Comparison of ENCODE assay signal across 28 cellular contexts in genomic region chr18:50069422-50069821, GRCh38.
"Had no signal": no experiment of that assay in that cellular context is flagged by ENCODE, and none has a peak within 500 bp of the region (broad histone marks: within the 10 kb centered on the region; RNA-seq: fewer than 3 reads in every experiment).

No MANE protein-coding gene starts in this region.

- H3K9me3 Mint-ChIP-seq: stimulated activated effector memory CD8-positive, alpha-beta T cell treated with anti-CD3 and anti-CD28 coated beads, Interleukin-12 subunit alpha, Interleukin-12 subunit beta, amount 100 ng/mL, for 72 hours; stimulated activated naive CD8-positive, alpha-beta T cell treated with anti-CD3 and anti-CD28 coated beads, Interleukin-15, amount 100 ng/mL, for 72 hours; stimulated activated naive CD8-positive, alpha-beta T cell treated with anti-CD3 and anti-CD28 coated beads, Interleukin-15, Interleukin-2, amounts not matched to agents 100 ng/mL and 50 ng/mL, for 24 hours; type B pancreatic cell had no signal

- H3K27ac Mint-ChIP-seq: stimulated activated effector memory CD8-positive, alpha-beta T cell treated with anti-CD3 and anti-CD28 coated beads, Interleukin-12 subunit alpha, Interleukin-12 subunit beta, amount 100 ng/mL, for 72 hours; stimulated activated memory B cell treated with anti-CD40 and anti-IgM and Interleukin-4, amounts not matched to agents 10 μg/mL and 1 μg/mL and 100 μg/mL, for 72 hours; stimulated activated naive B cell treated with anti-CD40 and anti-IgM and Interleukin-4, amounts not matched to agents 10 μg/mL and 1 μg/mL and 100 μg/mL, for 72 hours; stimulated activated naive CD8-positive, alpha-beta T cell treated with anti-CD3 and anti-CD28 coated beads, Interleukin-15, amount 100 ng/mL, for 72 hours; stimulated activated naive CD8-positive, alpha-beta T cell treated with anti-CD3 and anti-CD28 coated beads, Interleukin-15, Interleukin-2, amounts not matched to agents 100 ng/mL and 50 ng/mL, for 24 hours; type B pancreatic cell had no signal

- H3K27ac ChIP-seq: stomach, suprapubic skin, testis, thoracic aorta, thyroid gland, tibial artery, tibial nerve, transverse colon, upper lobe of left lung, upper lobe of right lung, uterus, vagina had no signal

- H3K4me1 ChIP-seq: stomach, suprapubic skin, testis, tibial artery, tibial nerve, upper lobe of left lung, upper lobe of right lung, uterus had no signal

- H3K36me3 Mint-ChIP-seq: stimulated activated effector memory CD8-positive, alpha-beta T cell treated with anti-CD3 and anti-CD28 coated beads, Interleukin-12 subunit alpha, Interleukin-12 subunit beta, amount 100 ng/mL, for 72 hours; stimulated activated memory B cell treated with anti-CD40 and anti-IgM and Interleukin-4, amounts not matched to agents 10 μg/mL and 1 μg/mL and 100 μg/mL, for 72 hours had no signal

- FAIRE-seq: urothelium cell line had no signal

- H3K4me1 Mint-ChIP-seq: stimulated activated effector memory CD8-positive, alpha-beta T cell treated with anti-CD3 and anti-CD28 coated beads, Interleukin-12 subunit alpha, Interleukin-12 subunit beta, amount 100 ng/mL, for 72 hours; stimulated activated memory B cell treated with anti-CD40 and anti-IgM and Interleukin-4, amounts not matched to agents 10 μg/mL and 1 μg/mL and 100 μg/mL, for 72 hours; stimulated activated naive B cell treated with anti-CD40 and anti-IgM and Interleukin-4, amounts not matched to agents 10 μg/mL and 1 μg/mL and 100 μg/mL, for 72 hours; stimulated activated naive CD8-positive, alpha-beta T cell treated with anti-CD3 and anti-CD28 coated beads, Interleukin-15, amount 100 ng/mL, for 72 hours had no signal

- H3K4me3 Mint-ChIP-seq: stimulated activated effector memory CD8-positive, alpha-beta T cell treated with anti-CD3 and anti-CD28 coated beads, Interleukin-12 subunit alpha, Interleukin-12 subunit beta, amount 100 ng/mL, for 72 hours; stimulated activated memory B cell treated with anti-CD40 and anti-IgM and Interleukin-4, amounts not matched to agents 10 μg/mL and 1 μg/mL and 100 μg/mL, for 72 hours; stimulated activated naive B cell treated with anti-CD40 and anti-IgM and Interleukin-4, amounts not matched to agents 10 μg/mL and 1 μg/mL and 100 μg/mL, for 72 hours; stimulated activated naive CD8-positive, alpha-beta T cell treated with anti-CD3 and anti-CD28 coated beads, Interleukin-15, amount 100 ng/mL, for 72 hours; stimulated activated naive CD8-positive, alpha-beta T cell treated with anti-CD3 and anti-CD28 coated beads, Interleukin-15, Interleukin-2, amounts not matched to agents 100 ng/mL and 50 ng/mL, for 24 hours; type B pancreatic cell had no signal

- ATAC-seq: stimulated activated effector memory CD8-positive, alpha-beta T cell treated with anti-CD3 and anti-CD28 coated beads, Interleukin-12 subunit alpha, Interleukin-12 subunit beta, amount 100 ng/mL, for 72 hours; stimulated activated memory B cell treated with anti-CD40 and anti-IgM and Interleukin-4, amounts not matched to agents 10 μg/mL and 1 μg/mL and 100 μg/mL, for 72 hours; stimulated activated naive B cell treated with anti-CD40 and anti-IgM and Interleukin-4, amounts not matched to agents 10 μg/mL and 1 μg/mL and 100 μg/mL, for 72 hours; stimulated activated naive CD8-positive, alpha-beta T cell treated with anti-CD3 and anti-CD28 coated beads, Interleukin-15, amount 100 ng/mL, for 72 hours; stimulated activated naive CD8-positive, alpha-beta T cell treated with anti-CD3 and anti-CD28 coated beads, Interleukin-15, Interleukin-2, amounts not matched to agents 100 U/mL and 50 U/mL, for 24 hours; upper lobe of right lung had no signal

- H3K4me3 ChIP-seq: stomach, suprapubic skin, testis, thoracic aorta, thyroid gland, tibial artery, tibial nerve, transverse colon, upper lobe of left lung, upper lobe of right lung, uterus, vagina had no signal

- H3K27me3 ChIP-seq: stomach, suprapubic skin, testis, thyroid gland, tibial artery, tibial nerve, transverse colon, upper lobe of left lung, upper lobe of right lung, uterus, vagina had no signal

- H3K27me3 Mint-ChIP-seq: type B pancreatic cell had no signal

- H3K36me3 ChIP-seq: stomach, suprapubic skin, thoracic aorta, thyroid gland, tibial artery, tibial nerve, transverse colon, upper lobe of left lung, upper lobe of right lung, uterus, vagina had no signal

- H3K9me3 ChIP-seq: stomach, suprapubic skin, testis, thoracic aorta, thyroid gland, tibial artery, tibial nerve, transverse colon, upper lobe of left lung, upper lobe of right lung, uterus, vagina had no signal

- DNase-seq: stimulated activated CD4-positive, alpha-beta T cell treated with anti-CD3 and anti-CD28 coated beads, Interleukin-2, amount 100 ng/mL, for 48 hours; stimulated activated CD4-positive, alpha-beta T cell treated with anti-CD3 and anti-CD28 coated beads, Interleukin-4, amount 100 ng/mL, for 1 hour; stimulated activated CD4-positive, alpha-beta T cell treated with anti-CD3 and anti-CD28 coated beads, Interleukin-4, amount 100 ng/mL, for 24 hours; stimulated activated CD4-positive, alpha-beta T cell treated with anti-CD3 and anti-CD28 coated beads, Interleukin-4, amount 100 ng/mL, for 4 hours; stimulated activated CD8-positive, alpha-beta memory T cell treated with anti-CD3 and anti-CD28 coated beads, Interleukin-4, amount 100 ng/mL, for 48 hours; stimulated activated naive B cell treated with anti-CD40 and anti-IgM and Interleukin-4, amounts not matched to agents 10 μg/mL and 1 μg/mL and 100 μg/mL, for 72 hours; stimulated activated naive CD4-positive, alpha-beta T cell; stimulated activated naive CD4-positive, alpha-beta T cell treated with Interleukin-2 at 50 U/mL for 16 hours; stimulated activated naive CD8-positive, alpha-beta T cell treated with anti-CD3 and anti-CD28 coated beads, Interleukin-15, amount 100 ng/mL, for 72 hours; stimulated activated naive CD8-positive, alpha-beta T cell treated with anti-CD3 and anti-CD28 coated beads, Interleukin-15, Interleukin-2, amounts not matched to agents 100 U/mL and 50 U/mL, for 24 hours; stomach; substantia nigra; testis; thyroid gland; tibial artery; transverse colon; upper lobe of left lung; upper lobe of right lung; uterus had no signal
